ENCODE assay signal across 1 cellular context in genomic region chr5:59037453-59038168, GRCh38.
TF ChIP-seq lines count a peak whose summit lies in the region.

No MANE protein-coding gene starts in this region.

TF ChIP-seq in endothelial cell of umbilical vein, 7 proteins besides CTCF, POLR2A, EP300 and RAD21 (continued from another document):
- TF ChIP-seq FOS (IDR thresholded peaks at IDR 0.05; ENCODE audit: borderline replicate concordance, insufficient read depth, low read length) (no peak), MAX (IDR thresholded peaks at IDR 0.05; ENCODE audit: insufficient read depth, insufficient read length) (no peak)
